ENCODE assay signal across 18 cellular contexts in genomic region chr6:3317741-3318211, GRCh38. TPM values are rescaled to one million over a fixed set of nuclear protein-coding genes. Genes with fewer than 3 reads are reported as not detected.
DNase-seq lines count a peak whose midpoint lies in the region; ATAC-seq and TF ChIP-seq lines count a peak whose summit lies in the region.
"Had no signal": no experiment of that assay in that cellular context is flagged by ENCODE, and none has a peak within 500 bp of the region (broad histone marks: within the 10 kb centered on the region; RNA-seq: fewer than 3 reads in every experiment).

No MANE protein-coding gene starts in this region.

- no peak overlapping the region for H3K14ac ChIP-seq in neuronal stem cell (ENCODE audit: low read length)

- no peaks in the 10 kb centered on the region for H3K79me1 ChIP-seq in neuronal stem cell (ENCODE audit: low read depth, low read length)

- H3K4me1 ChIP-seq in Caco-2 (no peaks in the 10 kb centered on the region), lower lobe of right lung (peaks cover 7% of the 10 kb centered on the region), neuronal stem cell (ENCODE audit: control insufficient read depth in 2 of 2, insufficient read depth in 1 of 2, low read depth in 1 of 2, low read length in 2 of 2) (peaks cover 0 to 1% of the 10 kb centered on the region in 2 donors)
- H3K4me1 ChIP-seq: breast epithelium, HAP-1 had no signal

- H3K4ac ChIP-seq in neuronal stem cell (ENCODE audit: low read length), result no peak overlapping the region

- no peak overlapping the region for H2AK5ac ChIP-seq in neuronal stem cell (ENCODE audit: low read depth, low read length)

- H3K27ac Mint-ChIP-seq in Caco-2 (ENCODE audit: unreplicated experiment), result peak overlapping the region; percentile 15
- H3K27ac Mint-ChIP-seq in stimulated activated effector memory CD8-positive, alpha-beta T cell treated with anti-CD3 and anti-CD28 coated beads, Interleukin-12 subunit alpha, Interleukin-12 subunit beta, amount 100 ng/mL, for 72 hours, result peak overlapping the region; percentile 13
- H3K27ac Mint-ChIP-seq: activated naive CD8-positive, alpha-beta T cell treated with anti-CD3 and anti-CD28 coated beads for 36 hours; CD14-positive monocyte had no signal

- DNase-seq in Caco-2 (no peak), astrocyte of the spinal cord (ENCODE audit: low read depth, low spot score) (peak; percentile 25), lower lobe of right lung (no peak), neuronal stem cell (ENCODE audit: low spot score) (no peak), MV-4-11 (lab: John Stamatoyannopoulos, UW) (no peak)
- no peak for DNase-seq in stimulated activated effector memory CD8-positive, alpha-beta T cell treated with anti-CD3 and anti-CD28 coated beads, Interleukin-12 subunit alpha, Interleukin-12 subunit beta, amount 100 ng/mL, for 72 hours (ENCODE audit: low spot score in 2 of 2)
- DNase-seq: activated T-cell treated with anti-CD3 and anti-CD28 coated beads, Interleukin-2, amount 50 U/mL, for 4 hours; hypothalamus; Kasumi-1; midbrain; NCI-H146; NCI-H2227 treated with DMSO at 0.1 percent for 48 hours; NK-92 treated with Interleukin-12 subunit alpha and Interleukin-12 subunit beta, amount 100 ng/mL, for 24 hours had no signal

- no peak overlapping the region for H2BK120ac ChIP-seq in neuronal stem cell (ENCODE audit: low read depth, low read length)

- H2AFZ ChIP-seq in neuronal stem cell (ENCODE audit: low read length), result no peak overlapping the region

- no peak overlapping the region for H2BK15ac ChIP-seq in neuronal stem cell (ENCODE audit: low read length)

- H4K8ac ChIP-seq in neuronal stem cell (ENCODE audit: low read depth, low read length), result no peak overlapping the region

- H3K27me3 ChIP-seq in Caco-2 (replicated peaks; ENCODE audit: control insufficient read depth, insufficient read depth, low read length) (no peaks in the 10 kb centered on the region), lower lobe of right lung (ENCODE audit: low read depth) (no peaks in the 10 kb centered on the region), neuronal stem cell (ENCODE audit: control insufficient read depth in 3 of 3, insufficient read depth in 3 of 3, low read depth in 1 of 3, low read length in 3 of 3) (no peaks in the 10 kb centered on the region)
- H3K27me3 ChIP-seq: breast epithelium had no signal

- H2BK5ac ChIP-seq in neuronal stem cell (ENCODE audit: low read length), result no peak overlapping the region

- POLR2A ChIA-PET in Caco-2 (lab: Charles Lee), result no interaction called here

- CTCF ChIA-PET in Caco-2 (lab: Charles Lee), result no interaction called here

- no peak overlapping the region for H3K9ac ChIP-seq in neuronal stem cell (ENCODE audit: low read depth, low read length, poor library complexity)

- H3K36me3 ChIP-seq in Caco-2 (ENCODE audit: control insufficient read depth, insufficient read depth, low read length) (no peaks in the 10 kb centered on the region; the same call in 1 of the 2 replicates), lower lobe of right lung (no peaks in the 10 kb centered on the region), neuronal stem cell (replicated peaks in 1 of 2; ENCODE audit: control insufficient read depth in 2 of 2, insufficient read depth in 2 of 2, low read length in 2 of 2) (no peaks in the 10 kb centered on the region)
- H3K36me3 ChIP-seq: breast epithelium, HAP-1 had no signal

- no peaks in the 10 kb centered on the region for H3K4me1 Mint-ChIP-seq in Caco-2 (ENCODE audit: low read depth, unreplicated experiment)
- H3K4me1 Mint-ChIP-seq in stimulated activated effector memory CD8-positive, alpha-beta T cell treated with anti-CD3 and anti-CD28 coated beads, Interleukin-12 subunit alpha, Interleukin-12 subunit beta, amount 100 ng/mL, for 72 hours, result peaks cover 20% of the 10 kb centered on the region
- H3K4me1 Mint-ChIP-seq: CD14-positive monocyte had no signal

- no peaks in the 10 kb centered on the region for H3K9me3 Mint-ChIP-seq in Caco-2 (ENCODE audit: unreplicated experiment)
- H3K9me3 Mint-ChIP-seq in stimulated activated effector memory CD8-positive, alpha-beta T cell treated with anti-CD3 and anti-CD28 coated beads, Interleukin-12 subunit alpha, Interleukin-12 subunit beta, amount 100 ng/mL, for 72 hours, result no peaks in the 10 kb centered on the region
- H3K9me3 Mint-ChIP-seq: activated naive CD8-positive, alpha-beta T cell treated with anti-CD3 and anti-CD28 coated beads for 36 hours; activated T-cell treated with anti-CD3 and anti-CD28 coated beads, Interleukin-2, amount 50 U/mL, for 4 hours had no signal

- intact Hi-C loops in Caco-2 (cut with micrococcal nuclease; ENCODE audit: unreplicated experiment) (no loop called here), lower lobe of right lung (cut with DNase I) (no loop called here)

- H3K18ac ChIP-seq in neuronal stem cell (ENCODE audit: low read length), result no peak overlapping the region

- no peak overlapping the region for H3K27ac ChIP-seq in lower lobe of right lung
- H3K27ac ChIP-seq in neuronal stem cell (replicated peaks; ENCODE audit: low read length), result no peak overlapping the region
- H3K27ac ChIP-seq: breast epithelium had no signal

- WGBS in neuronal stem cell (ENCODE audit: extremely low coverage in 2 of 2, insufficient read length in 2 of 2, insufficient replicate concordance in 1 of 2), 2 donors, result no CpG with 5 or more reads among the region's 11 CpGs

- H3K4me3 Mint-ChIP-seq in Caco-2 (ENCODE audit: unreplicated experiment), result no peak overlapping the region
- no peak overlapping the region for H3K4me3 Mint-ChIP-seq in stimulated activated effector memory CD8-positive, alpha-beta T cell treated with anti-CD3 and anti-CD28 coated beads, Interleukin-12 subunit alpha, Interleukin-12 subunit beta, amount 100 ng/mL, for 72 hours
- H3K4me3 Mint-ChIP-seq: activated naive CD8-positive, alpha-beta T cell treated with anti-CD3 and anti-CD28 coated beads for 36 hours; CD14-positive monocyte had no signal

- ATAC-seq in lower lobe of right lung (peak; percentile 68 to 82), GM18858 (IDR thresholded peaks at IDR 0.05; ENCODE audit: unreplicated experiment) (no peak)
- no peak for ATAC-seq in stimulated activated effector memory CD8-positive, alpha-beta T cell treated with anti-CD3 and anti-CD28 coated beads, Interleukin-12 subunit alpha, Interleukin-12 subunit beta, amount 100 ng/mL, for 72 hours

- TF ChIP-seq CTCF in Caco-2 (IDR thresholded peaks at IDR 0.05; ENCODE audit: insufficient read depth in 1 of 2, low read depth in 1 of 2, low read length in 1 of 2, severe bottlenecking in 1 of 2, unreplicated experiment in 1 of 2), result no peak
- no peak for TF ChIP-seq CTCF in astrocyte of the spinal cord (IDR thresholded peaks at IDR 0.05; ENCODE audit: low read depth, low read length)
- TF ChIP-seq CTCF in lower lobe of right lung (IDR thresholded peaks at IDR 0.05), result no peak

- no peak overlapping the region for H2BK12ac ChIP-seq in neuronal stem cell (ENCODE audit: low read length)

- no peak overlapping the region for H3K23ac ChIP-seq in neuronal stem cell (ENCODE audit: low read depth, low read length, poor library complexity)

- H3K9me3 ChIP-seq in Caco-2 (no peaks in the 10 kb centered on the region), lower lobe of right lung (no peaks in the 10 kb centered on the region), neuronal stem cell (replicated peaks in 1 of 2; ENCODE audit: control insufficient read depth in 2 of 2, insufficient read depth in 1 of 2, low read depth in 1 of 2, low read length in 2 of 2) (no peaks in the 10 kb centered on the region)
- H3K9me3 ChIP-seq: breast epithelium, HAP-1 had no signal

- no TSS peak for BruUV-seq in Caco-2 (replicated peaks; lab: Mats Ljungman, UMichigan)

- in situ Hi-C loops in astrocyte of the spinal cord (cut with HindIII; ENCODE audit: low sequenced_read_pairs), result no loop called here

- H4K91ac ChIP-seq in neuronal stem cell (ENCODE audit: low read depth, low read length, poor library complexity), result no peak overlapping the region

- no peaks in the 10 kb centered on the region for H3K27me3 Mint-ChIP-seq in Caco-2 (ENCODE audit: insufficient read depth, unreplicated experiment)
- H3K27me3 Mint-ChIP-seq: activated naive CD8-positive, alpha-beta T cell treated with anti-CD3 and anti-CD28 coated beads for 36 hours had no signal

- H3K36me3 Mint-ChIP-seq in Caco-2 (ENCODE audit: insufficient read depth, unreplicated experiment), result peaks cover 48% of the 10 kb centered on the region
- H3K36me3 Mint-ChIP-seq in stimulated activated effector memory CD8-positive, alpha-beta T cell treated with anti-CD3 and anti-CD28 coated beads, Interleukin-12 subunit alpha, Interleukin-12 subunit beta, amount 100 ng/mL, for 72 hours, result peaks cover 4% of the 10 kb centered on the region
- H3K36me3 Mint-ChIP-seq: activated naive CD8-positive, alpha-beta T cell treated with anti-CD3 and anti-CD28 coated beads for 36 hours; CD14-positive monocyte had no signal

- H3K4me3 ChIP-seq in Caco-2 (ENCODE audit: low read depth, low read length) (no peak overlapping the region), astrocyte of the spinal cord (ENCODE audit: low read depth, low read length) (no peak overlapping the region), lower lobe of right lung (no peak overlapping the region), neuronal stem cell (ENCODE audit: low read length in 2 of 2) (no peak overlapping the region)
- H3K4me3 ChIP-seq: breast epithelium, HAP-1 had no signal

- no peak overlapping the region for H3K4me2 ChIP-seq in neuronal stem cell (ENCODE audit: insufficient read depth, low read length, poor library complexity, severe bottlenecking)

RNA-seq across cellular contexts. Expression of gene PSMG4, which starts 59.0 kb away (rescaled TPM):
- total RNA-seq in Caco-2 (2022) (20.9 and 21.3 TPM in 2 replicates), lower lobe of right lung (19.1 TPM)
- polyA plus RNA-seq in neuronal stem cell (2013, experiment 1 of 2), result 24.7 TPM
- polyA plus RNA-seq in neuronal stem cell (2013, experiment 2 of 2), result 24.4 TPM

Comparison
In these comparisons a context has a peak if more than half of its experiments do, and no peak if none do; other contexts are left out.
1. ATAC-seq: peak in lower lobe of right lung (2 of 2); none in stimulated activated effector memory CD8-positive, alpha-beta T cell treated with anti-CD3 and anti-CD28 coated beads, Interleukin-12 subunit alpha, Interleukin-12 subunit beta, amount 100 ng/mL, for 72 hours (single experiment) and GM18858 (single experiment).